In the genomic region with DNA sequence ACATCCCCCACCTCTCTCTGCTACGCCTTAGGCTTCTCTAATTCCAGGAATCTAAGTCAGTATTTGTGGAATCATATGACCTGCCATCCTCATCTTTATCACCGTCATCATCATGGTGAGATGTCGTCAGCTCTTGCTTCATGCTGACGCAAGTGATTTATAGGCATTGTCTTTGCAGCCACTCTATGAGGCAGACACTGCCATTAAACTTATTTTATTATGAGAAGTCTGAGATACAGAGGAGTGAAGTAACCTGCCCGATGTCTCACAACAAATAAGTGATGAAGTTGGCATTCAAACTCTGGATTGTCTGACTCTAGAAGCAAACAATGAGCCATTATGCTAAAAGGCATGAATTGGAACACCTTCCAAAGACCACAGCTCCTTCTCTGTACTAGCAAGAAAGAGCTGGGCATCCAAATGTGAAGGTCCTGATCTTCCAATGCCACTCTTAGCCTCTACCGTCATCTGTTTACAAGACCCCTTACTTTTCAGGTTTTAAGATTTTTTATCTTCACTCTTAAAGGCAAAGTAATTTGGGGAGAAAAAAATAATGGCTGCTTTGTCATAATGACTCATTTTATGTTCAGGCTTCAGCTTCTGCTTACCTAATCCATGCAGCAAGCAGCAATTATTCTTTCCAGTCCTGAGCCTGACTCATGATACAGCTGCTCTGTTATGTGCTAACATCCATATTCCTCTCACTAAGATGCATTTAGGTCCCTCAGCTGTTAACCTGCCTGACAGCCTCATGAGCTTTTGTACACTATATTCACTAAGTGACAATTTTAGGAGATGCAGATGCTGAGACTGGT, we compare ENCODE assay signal across 1 cellular context.
A peak's percentile ranks its signal among the peaks of the same experiment; 100 is the strongest.
TF ChIP-seq lines count a peak whose summit lies in the region.

No MANE protein-coding gene starts in this region.

TF ChIP-seq in K562, 482 proteins besides CTCF, POLR2A, EP300 and RAD21 (continued from another document and continues in another):
- TF ChIP-seq, protein P1, sequence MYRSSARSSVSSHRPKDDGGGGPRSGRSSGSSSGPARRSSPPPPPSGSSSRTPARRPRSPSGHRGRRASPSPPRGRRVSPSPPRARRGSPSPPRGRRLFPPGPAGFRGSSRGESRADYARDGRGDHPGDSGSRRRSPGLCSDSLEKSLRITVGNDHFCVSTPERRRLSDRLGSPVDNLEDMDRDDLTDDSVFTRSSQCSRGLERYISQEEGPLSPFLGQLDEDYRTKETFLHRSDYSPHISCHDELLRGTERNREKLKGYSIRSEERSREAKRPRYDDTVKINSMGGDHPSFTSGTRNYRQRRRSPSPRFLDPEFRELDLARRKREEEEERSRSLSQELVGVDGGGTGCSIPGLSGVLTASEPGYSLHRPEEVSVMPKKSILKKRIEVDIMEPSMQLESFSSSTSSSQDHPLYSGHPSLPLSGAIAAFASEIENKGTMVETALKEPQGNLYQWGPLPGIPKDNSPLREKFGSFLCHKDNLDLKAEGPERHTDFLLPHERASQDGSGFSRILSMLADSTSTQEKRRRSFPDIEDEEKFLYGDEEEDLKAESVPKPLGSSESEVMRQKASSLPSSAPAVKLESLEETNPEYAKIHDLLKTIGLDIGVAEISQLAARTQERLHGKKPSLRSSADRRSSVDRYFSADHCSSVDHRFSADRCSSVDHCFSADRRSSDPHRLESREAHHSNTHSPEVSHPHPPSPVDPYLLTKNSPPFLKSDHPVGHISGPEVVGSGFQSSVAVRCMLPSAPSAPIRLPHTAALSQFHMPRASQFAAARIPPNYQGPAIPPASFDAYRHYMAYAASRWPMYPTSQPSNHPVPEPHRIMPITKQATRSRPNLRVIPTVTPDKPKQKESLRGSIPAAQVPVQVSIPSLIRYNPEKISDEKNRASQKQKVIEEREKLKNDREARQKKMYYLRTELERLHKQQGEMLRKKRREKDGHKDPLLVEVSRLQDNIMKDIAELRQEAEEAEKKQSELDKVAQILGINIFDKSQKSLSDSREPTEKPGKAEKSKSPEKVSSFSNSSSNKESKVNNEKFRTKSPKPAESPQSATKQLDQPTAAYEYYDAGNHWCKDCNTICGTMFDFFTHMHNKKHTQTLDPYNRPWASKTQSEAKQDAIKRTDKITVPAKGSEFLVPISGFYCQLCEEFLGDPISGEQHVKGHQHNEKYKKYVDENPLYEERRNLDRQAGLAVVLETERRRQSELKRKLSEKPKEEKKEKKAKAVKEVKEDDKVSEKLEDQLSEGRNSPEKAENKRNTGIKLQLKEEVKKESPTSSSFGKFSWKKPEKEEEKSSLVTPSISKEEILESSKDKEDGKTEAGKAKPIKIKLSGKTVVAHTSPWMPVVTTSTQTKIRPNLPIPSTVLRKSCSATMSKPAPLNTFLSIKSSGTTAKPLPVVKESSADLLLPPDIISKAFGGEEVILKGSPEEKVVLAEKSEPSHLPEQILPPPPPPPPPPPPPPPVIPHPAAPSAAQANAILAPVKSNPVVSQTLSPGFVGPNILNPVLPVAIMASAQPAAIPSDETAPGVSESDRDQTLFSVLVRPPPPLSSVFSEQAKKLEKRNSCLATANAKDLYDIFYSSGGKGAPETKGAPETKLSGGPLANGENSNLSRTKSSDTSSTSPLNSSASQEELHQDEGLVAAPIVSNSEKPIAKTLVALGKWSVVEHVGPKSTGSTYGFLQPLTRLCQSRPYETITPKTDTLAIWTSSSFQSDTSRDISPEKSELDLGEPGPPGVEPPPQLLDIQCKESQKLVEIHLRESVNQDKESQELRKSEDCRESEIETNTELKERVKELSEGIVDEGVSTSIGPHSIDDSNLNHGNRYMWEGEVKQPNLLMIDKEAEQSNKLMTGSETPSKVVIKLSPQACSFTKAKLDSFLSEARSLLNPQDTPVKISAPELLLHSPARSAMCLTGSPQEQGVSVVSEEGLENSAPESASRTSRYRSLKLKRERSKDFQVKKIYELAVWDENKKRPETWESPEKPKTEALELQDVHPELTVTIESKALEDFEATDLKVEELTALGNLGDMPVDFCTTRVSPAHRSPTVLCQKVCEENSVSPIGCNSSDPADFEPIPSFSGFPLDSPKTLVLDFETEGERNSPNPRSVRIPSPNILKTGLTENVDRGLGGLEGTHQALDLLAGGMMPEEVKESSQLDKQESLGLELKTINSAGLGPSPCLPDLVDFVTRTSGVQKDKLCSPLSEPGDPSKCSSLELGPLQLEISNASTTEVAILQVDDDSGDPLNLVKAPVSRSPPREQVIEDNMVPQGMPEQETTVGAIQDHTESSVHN (IDR thresholded peaks at IDR 0.05; ENCODE audit: borderline replicate concordance in 1 of 2, low read depth in 1 of 2), result peak in 1 of 2 experiments; percentile 98; a peak in 2 of 4 replicates
- TF ChIP-seq ZNF140 (CRISPR knock-in tag; IDR thresholded peaks at IDR 0.05), result no peak
- TF ChIP-seq MAFK (IDR thresholded peaks at IDR 0.05; ENCODE audit: low read length), result peak; percentile 92
- peak; percentile 74 for TF ChIP-seq TCF3 (CRISPR knock-in tag; IDR thresholded peaks at IDR 0.05)
- TF ChIP-seq RNF2 (IDR thresholded peaks at IDR 0.05), result peak; percentile 48; the same call in 1 of the 2 replicates
- peak; percentile 85 for TF ChIP-seq SMAD4 (CRISPR knock-in tag; conservative IDR thresholded peaks at IDR 0.05)
- no peak for TF ChIP-seq CC2D1A (IDR thresholded peaks at IDR 0.05)
- peak; percentile 77 for TF ChIP-seq DDX20 (tag; IDR thresholded peaks at IDR 0.05; ENCODE audit: low read depth)
- TF ChIP-seq ZKSCAN8 (CRISPR knock-in tag; IDR thresholded peaks at IDR 0.05), result peak; percentile 67; the same call in 1 of the 2 replicates
- TF ChIP-seq ATF1 (CRISPR knock-in tag; IDR thresholded peaks at IDR 0.05), result no peak
- TF ChIP-seq ATF1 (tag; IDR thresholded peaks at IDR 0.05), result peak; percentile 98
- TF ChIP-seq EGR1 (conservative IDR thresholded peaks at IDR 0.05), result peak; percentile 31; the same call in 1 of the 2 replicates
- peak; percentile 73 for TF ChIP-seq EP400 (IDR thresholded peaks at IDR 0.05)
- peak; percentile 96 for TF ChIP-seq JUN (IDR thresholded peaks at IDR 0.05; ENCODE audit: borderline replicate concordance, low read depth, low read length)
- TF ChIP-seq JUN (CRISPR knock-in tag; IDR thresholded peaks at IDR 0.05; ENCODE audit: borderline replicate concordance), result no peak
- no peak for TF ChIP-seq NR2C1 (IDR thresholded peaks at IDR 0.05)
- 0 out of 2 replicates have a peak, but pooled peaks have one; percentile 2 for TF ChIP-seq NR2C1 (tag; IDR thresholded peaks at IDR 0.05)
- TF ChIP-seq, protein P2, sequence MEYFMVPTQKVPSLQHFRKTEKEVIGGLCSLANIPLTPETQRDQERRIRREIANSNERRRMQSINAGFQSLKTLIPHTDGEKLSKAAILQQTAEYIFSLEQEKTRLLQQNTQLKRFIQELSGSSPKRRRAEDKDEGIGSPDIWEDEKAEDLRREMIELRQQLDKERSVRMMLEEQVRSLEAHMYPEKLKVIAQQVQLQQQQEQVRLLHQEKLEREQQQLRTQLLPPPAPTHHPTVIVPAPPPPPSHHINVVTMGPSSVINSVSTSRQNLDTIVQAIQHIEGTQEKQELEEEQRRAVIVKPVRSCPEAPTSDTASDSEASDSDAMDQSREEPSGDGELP (CRISPR knock-in tag; IDR thresholded peaks at IDR 0.05; ENCODE audit: borderline replicate concordance), result peak; percentile 39; the same call in 1 of the 2 replicates
- TF ChIP-seq, protein P3, sequence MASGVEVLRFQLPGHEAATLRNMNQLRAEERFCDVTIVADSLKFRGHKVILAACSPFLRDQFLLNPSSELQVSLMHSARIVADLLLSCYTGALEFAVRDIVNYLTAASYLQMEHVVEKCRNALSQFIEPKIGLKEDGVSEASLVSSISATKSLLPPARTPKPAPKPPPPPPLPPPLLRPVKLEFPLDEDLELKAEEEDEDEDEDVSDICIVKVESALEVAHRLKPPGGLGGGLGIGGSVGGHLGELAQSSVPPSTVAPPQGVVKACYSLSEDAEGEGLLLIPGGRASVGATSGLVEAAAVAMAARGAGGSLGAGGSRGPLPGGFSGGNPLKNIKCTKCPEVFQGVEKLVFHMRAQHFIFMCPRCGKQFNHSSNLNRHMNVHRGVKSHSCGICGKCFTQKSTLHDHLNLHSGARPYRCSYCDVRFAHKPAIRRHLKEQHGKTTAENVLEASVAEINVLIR (CRISPR knock-in tag; IDR thresholded peaks at IDR 0.05), result peak; percentile 91
- TF ChIP-seq CTBP1 (IDR thresholded peaks at IDR 0.05; ENCODE audit: borderline replicate concordance), result peak; percentile 99
- peak; percentile 52; the same call in 1 of the 2 replicates for TF ChIP-seq KHSRP (IDR thresholded peaks at IDR 0.05)
- TF ChIP-seq ZNF589 (CRISPR knock-in tag; IDR thresholded peaks at IDR 0.05; ENCODE audit: low read depth), result peak; percentile 56
- peak; percentile 64 for TF ChIP-seq CBFA2T3 (IDR thresholded peaks at IDR 0.05)
- peak; percentile 51 for TF ChIP-seq RBBP5 (IDR thresholded peaks at IDR 0.05; ENCODE audit: borderline replicate concordance, insufficient read depth, low read length, poor library complexity, severe bottlenecking)
- TF ChIP-seq ZNF584 (CRISPR knock-in tag; IDR thresholded peaks at IDR 0.05; ENCODE audit: low read depth), result peak; percentile 21; the same call in 1 of the 2 replicates
- TF ChIP-seq CBX2 (IDR thresholded peaks at IDR 0.05; ENCODE audit: insufficient read depth, low read length, poor library complexity, severe bottlenecking), result no peak
- TF ChIP-seq, protein P4, sequence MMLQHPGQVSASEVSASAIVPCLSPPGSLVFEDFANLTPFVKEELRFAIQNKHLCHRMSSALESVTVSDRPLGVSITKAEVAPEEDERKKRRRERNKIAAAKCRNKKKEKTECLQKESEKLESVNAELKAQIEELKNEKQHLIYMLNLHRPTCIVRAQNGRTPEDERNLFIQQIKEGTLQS (IDR thresholded peaks at IDR 0.05), result peak; percentile 99
- TF ChIP-seq, protein P4 (CRISPR knock-in tag; conservative IDR thresholded peaks at IDR 0.05), result peak; percentile 60; the same call in 1 of the 2 replicates
- peak in 1 of 2 experiments; percentile 94; a peak in 2 of 4 replicates for TF ChIP-seq TBL1XR1 (IDR thresholded peaks at IDR 0.05; ENCODE audit: low read length in 2 of 2)
- TF ChIP-seq SMC3 (conservative IDR thresholded peaks at IDR 0.05; ENCODE audit: insufficient read depth, low read depth, low read length), result no peak
- no peak for TF ChIP-seq BDP1 (IDR thresholded peaks at IDR 0.05; ENCODE audit: insufficient read depth, insufficient read length)
- TF ChIP-seq, protein P5, sequence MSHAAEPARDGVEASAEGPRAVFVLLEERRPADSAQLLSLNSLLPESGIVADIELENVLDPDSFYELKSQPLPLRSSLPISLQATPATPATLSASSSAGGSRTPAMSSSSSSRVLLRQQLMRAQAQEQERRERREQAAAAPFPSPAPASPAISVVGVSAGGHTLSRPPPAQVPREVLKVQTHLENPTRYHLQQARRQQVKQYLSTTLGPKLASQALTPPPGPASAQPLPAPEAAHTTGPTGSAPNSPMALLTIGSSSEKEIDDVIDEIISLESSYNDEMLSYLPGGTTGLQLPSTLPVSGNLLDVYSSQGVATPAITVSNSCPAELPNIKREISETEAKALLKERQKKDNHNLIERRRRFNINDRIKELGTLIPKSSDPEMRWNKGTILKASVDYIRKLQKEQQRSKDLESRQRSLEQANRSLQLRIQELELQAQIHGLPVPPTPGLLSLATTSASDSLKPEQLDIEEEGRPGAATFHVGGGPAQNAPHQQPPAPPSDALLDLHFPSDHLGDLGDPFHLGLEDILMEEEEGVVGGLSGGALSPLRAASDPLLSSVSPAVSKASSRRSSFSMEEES (CRISPR knock-in tag; IDR thresholded peaks at IDR 0.05), result peak; percentile 41; the same call in 1 of the 2 replicates
- 0 out of 2 replicates have a peak, but pooled peaks have one; percentile 39 for TF ChIP-seq MTA2 (IDR thresholded peaks at IDR 0.05; ENCODE audit: low read depth)
- TF ChIP-seq TEAD4 (IDR thresholded peaks at IDR 0.05; ENCODE audit: low read length), result peak; percentile 74
- TF ChIP-seq TEAD4 (CRISPR knock-in tag; IDR thresholded peaks at IDR 0.05; ENCODE audit: borderline replicate concordance), result no peak
- TF ChIP-seq, protein P6, sequence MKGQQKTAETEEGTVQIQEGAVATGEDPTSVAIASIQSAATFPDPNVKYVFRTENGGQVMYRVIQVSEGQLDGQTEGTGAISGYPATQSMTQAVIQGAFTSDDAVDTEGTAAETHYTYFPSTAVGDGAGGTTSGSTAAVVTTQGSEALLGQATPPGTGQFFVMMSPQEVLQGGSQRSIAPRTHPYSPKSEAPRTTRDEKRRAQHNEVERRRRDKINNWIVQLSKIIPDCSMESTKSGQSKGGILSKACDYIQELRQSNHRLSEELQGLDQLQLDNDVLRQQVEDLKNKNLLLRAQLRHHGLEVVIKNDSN (CRISPR knock-in tag; IDR thresholded peaks at IDR 0.05), result peak; percentile 48; the same call in 1 of the 2 replicates
- TF ChIP-seq, protein P7, sequence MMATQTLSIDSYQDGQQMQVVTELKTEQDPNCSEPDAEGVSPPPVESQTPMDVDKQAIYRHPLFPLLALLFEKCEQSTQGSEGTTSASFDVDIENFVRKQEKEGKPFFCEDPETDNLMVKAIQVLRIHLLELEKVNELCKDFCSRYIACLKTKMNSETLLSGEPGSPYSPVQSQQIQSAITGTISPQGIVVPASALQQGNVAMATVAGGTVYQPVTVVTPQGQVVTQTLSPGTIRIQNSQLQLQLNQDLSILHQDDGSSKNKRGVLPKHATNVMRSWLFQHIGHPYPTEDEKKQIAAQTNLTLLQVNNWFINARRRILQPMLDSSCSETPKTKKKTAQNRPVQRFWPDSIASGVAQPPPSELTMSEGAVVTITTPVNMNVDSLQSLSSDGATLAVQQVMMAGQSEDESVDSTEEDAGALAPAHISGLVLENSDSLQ (IDR thresholded peaks at IDR 0.05), result peak; percentile 97
- TF ChIP-seq, protein P8, sequence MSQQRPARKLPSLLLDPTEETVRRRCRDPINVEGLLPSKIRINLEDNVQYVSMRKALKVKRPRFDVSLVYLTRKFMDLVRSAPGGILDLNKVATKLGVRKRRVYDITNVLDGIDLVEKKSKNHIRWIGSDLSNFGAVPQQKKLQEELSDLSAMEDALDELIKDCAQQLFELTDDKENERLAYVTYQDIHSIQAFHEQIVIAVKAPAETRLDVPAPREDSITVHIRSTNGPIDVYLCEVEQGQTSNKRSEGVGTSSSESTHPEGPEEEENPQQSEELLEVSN (IDR thresholded peaks at IDR 0.05; ENCODE audit: borderline replicate concordance in 1 of 2, extremely low read depth in 1 of 2, insufficient read depth in 1 of 2, insufficient read length in 1 of 2, low read depth in 1 of 2, low read length in 1 of 2, poor library complexity in 1 of 2, severe bottlenecking in 1 of 2), result no peak
- TF ChIP-seq, protein P9, sequence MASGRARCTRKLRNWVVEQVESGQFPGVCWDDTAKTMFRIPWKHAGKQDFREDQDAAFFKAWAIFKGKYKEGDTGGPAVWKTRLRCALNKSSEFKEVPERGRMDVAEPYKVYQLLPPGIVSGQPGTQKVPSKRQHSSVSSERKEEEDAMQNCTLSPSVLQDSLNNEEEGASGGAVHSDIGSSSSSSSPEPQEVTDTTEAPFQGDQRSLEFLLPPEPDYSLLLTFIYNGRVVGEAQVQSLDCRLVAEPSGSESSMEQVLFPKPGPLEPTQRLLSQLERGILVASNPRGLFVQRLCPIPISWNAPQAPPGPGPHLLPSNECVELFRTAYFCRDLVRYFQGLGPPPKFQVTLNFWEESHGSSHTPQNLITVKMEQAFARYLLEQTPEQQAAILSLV (tag; IDR thresholded peaks at IDR 0.05), result peak; percentile 90
